ENCODE assay signal across 2 cellular contexts in genomic region chr2:129956171-129956570, GRCh38. TPM values are rescaled to one million over a fixed set of nuclear protein-coding genes. Genes with fewer than 3 reads are reported as not detected.
"Had no signal": no experiment of that assay in that cellular context is flagged by ENCODE, and none has a peak within 500 bp of the region (broad histone marks: within the 10 kb centered on the region; RNA-seq: fewer than 3 reads in every experiment).

No MANE protein-coding gene starts in this region.

RNA-seq across cellular contexts. Expression of gene RAB6C, which starts 23.3 kb away (rescaled TPM):
- polyA plus RNA-seq: GM23248, GM23338 had no signal
